ENCODE assay signal across 2 cellular contexts in genomic region chr1:26114165-26114927, GRCh38.
TF ChIP-seq lines count a peak whose summit lies in the region.

No MANE protein-coding gene starts in this region.

TF ChIP-seq in liver, 16 proteins besides CTCF, POLR2A, EP300 and RAD21:
- peak in 1 of 2 donors; percentile 68 for TF ChIP-seq EGR1 (IDR thresholded peaks at IDR 0.05; ENCODE audit: low read depth in 2 of 2)
- peak; percentile 93 for TF ChIP-seq ZBTB33 (IDR thresholded peaks at IDR 0.05)
- TF ChIP-seq FOXA1 (IDR thresholded peaks at IDR 0.05), result peak; percentile 84
- peak; percentile 38 for TF ChIP-seq TAF1 (conservative IDR thresholded peaks at IDR 0.05)
- TF ChIP-seq HNF4A (conservative IDR thresholded peaks at IDR 0.05), result peak; percentile 75 to 79
- peak in 1 of 2 donors; percentile 70 for TF ChIP-seq GABPA (IDR thresholded peaks at IDR 0.05 in 1 of 2, conservative IDR thresholded peaks at IDR 0.05 in 1 of 2)
- peak; percentile 50 for TF ChIP-seq REST (IDR thresholded peaks at IDR 0.05)
- TF ChIP-seq SP1 (IDR thresholded peaks at IDR 0.05), result peak; percentile 86
- no peak for TF ChIP-seq NR2F2 (IDR thresholded peaks at IDR 0.05)
- TF ChIP-seq ATF3 (IDR thresholded peaks at IDR 0.05), result peak; percentile 77
- peak; percentile 89 to 92 for TF ChIP-seq JUND (IDR thresholded peaks at IDR 0.05)
- TF ChIP-seq RXRA (IDR thresholded peaks at IDR 0.05), result peak; percentile 81 to 83
- TF ChIP-seq FOXA2 (IDR thresholded peaks at IDR 0.05), result peak; percentile 84
- peak; percentile 89 for TF ChIP-seq YY1 (IDR thresholded peaks at IDR 0.05)
- TF ChIP-seq HNF4G (IDR thresholded peaks at IDR 0.05), result peak; percentile 34
- peak; percentile 98 for TF ChIP-seq MAX (IDR thresholded peaks at IDR 0.05)

TF ChIP-seq in HepG2, 621 proteins besides CTCF, POLR2A, EP300 and RAD21:
- TF ChIP-seq SNAPC2 (CRISPR knock-in tag; IDR thresholded peaks at IDR 0.05) (no peak), CBFB (CRISPR knock-in tag; IDR thresholded peaks at IDR 0.05) (no peak), MED13 (CRISPR knock-in tag; IDR thresholded peaks at IDR 0.05) (no peak), NCOA1 (CRISPR knock-in tag; IDR thresholded peaks at IDR 0.05) (no peak), ZNF724P (CRISPR knock-in tag; IDR thresholded peaks at IDR 0.05; ENCODE audit: borderline replicate concordance) (no peak), NR2F6 (IDR thresholded peaks at IDR 0.05) (no peak), NR2F6 (CRISPR knock-in tag; IDR thresholded peaks at IDR 0.05) (no peak), SIX4 (CRISPR knock-in tag; IDR thresholded peaks at IDR 0.05) (no peak), ZNF18 (CRISPR knock-in tag; IDR thresholded peaks at IDR 0.05; ENCODE audit: insufficient replicate concordance) (no peak), ZBTB40 (IDR thresholded peaks at IDR 0.05) (no peak), ZBTB40 (CRISPR knock-in tag; IDR thresholded peaks at IDR 0.05) (no peak), KDM5A (IDR thresholded peaks at IDR 0.05; ENCODE audit: borderline replicate concordance, low read length) (no peak), PRMT3 (CRISPR knock-in tag; IDR thresholded peaks at IDR 0.05; ENCODE audit: borderline replicate concordance, low read depth) (no peak), ZNF354B (CRISPR knock-in tag; IDR thresholded peaks at IDR 0.05) (no peak), ATF5 (CRISPR knock-in tag; IDR thresholded peaks at IDR 0.05; ENCODE audit: low read depth) (no peak), HMG20B (CRISPR knock-in tag; conservative IDR thresholded peaks at IDR 0.05) (no peak)
